ENCODE assay signal across 8 cellular contexts in the genomic region with DNA sequence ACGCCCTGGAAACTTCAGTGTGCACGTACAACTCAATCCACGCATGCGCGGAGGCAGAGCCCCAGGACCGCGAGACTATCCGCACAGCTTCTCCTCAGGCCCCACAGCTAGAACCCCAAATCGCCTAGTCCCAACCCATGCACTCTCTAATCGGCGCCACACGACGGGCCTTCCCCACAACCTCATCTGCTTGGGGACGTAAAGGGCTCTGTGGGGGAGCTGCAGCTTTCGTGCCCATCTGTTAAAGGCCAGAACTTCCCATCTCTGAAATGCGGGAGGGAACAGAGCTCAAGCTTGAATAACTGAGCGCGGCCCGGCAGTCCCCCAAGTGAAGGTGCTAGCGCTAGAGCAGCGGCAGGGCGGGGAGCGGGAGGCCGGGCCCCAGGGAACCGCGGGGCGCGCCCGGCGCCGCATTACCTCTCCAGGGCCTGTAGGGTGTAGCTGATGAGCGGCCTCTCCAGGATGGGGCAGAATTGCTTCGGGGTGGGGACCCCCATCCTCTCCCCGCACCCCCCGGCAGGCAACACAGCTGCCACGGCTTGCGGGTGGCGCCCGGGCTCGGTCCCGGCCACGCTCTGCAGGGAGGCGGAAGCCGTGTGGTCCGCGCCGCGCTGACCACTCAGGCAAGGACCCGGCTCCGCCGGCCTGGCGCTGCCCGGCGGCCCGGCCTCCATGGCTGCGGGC. TPM values are rescaled to one million over a fixed set of nuclear protein-coding genes. Genes with fewer than 3 reads are reported as not detected.
DNase-seq lines count a peak whose midpoint lies in the region; ATAC-seq and TF ChIP-seq lines count a peak whose summit lies in the region.

No MANE protein-coding gene starts in this region.

- peak; percentile 53 to 93 (median 83) for DNase-seq in CD4-positive, CD25-positive, alpha-beta regulatory T cell
- DNase-seq in NK-92 treated with Interleukin-12 subunit alpha and Interleukin-12 subunit beta, amount 100 ng/mL, for 24 hours (lab: John Stamatoyannopoulos, UW): peak; percentile 63
- DNase-seq in activated CD8-positive, alpha-beta memory T cell treated with anti-CD3 and anti-CD28 coated beads, Interleukin-2, amount 10 ng/mL, durations not matched to agents 7 days and 5 days: peak; percentile 93
- DNase-seq in endodermal cell (peak; percentile 90), mesenchymal stem cell (peak; percentile 89)
- peak; percentile 75 for DNase-seq in stimulated activated CD8-positive, alpha-beta memory T cell treated with anti-CD3 and anti-CD28 coated beads, Interleukin-12 subunit alpha, Interleukin-12 subunit beta, amount 100 ng/mL, for 4 hours (ENCODE audit: low read depth)

- peak overlapping the region; percentile 99 for H2BK120ac ChIP-seq in mesenchymal stem cell (ENCODE audit: low read depth, low read length)

- H3K23ac ChIP-seq in mesenchymal stem cell (ENCODE audit: low read length in 2 of 2): peak overlapping the region in 1 of 2 experiments; percentile 99

- peak overlapping the region; percentile 100 for H2BK5ac ChIP-seq in mesenchymal stem cell (ENCODE audit: low read depth, low read length, poor library complexity, severe bottlenecking)

- H3K4me3 Mint-ChIP-seq in CD4-positive, CD25-positive, alpha-beta regulatory T cell: peak overlapping the region; percentile 78 to 91 (median 86)
- peak overlapping the region; percentile 81 for H3K4me3 Mint-ChIP-seq in activated CD8-positive, alpha-beta memory T cell treated with anti-CD3 and anti-CD28 coated beads, Interleukin-2, amount 10 ng/mL, durations not matched to agents 7 days and 5 days
- peak overlapping the region; percentile 68 for H3K4me3 Mint-ChIP-seq in endodermal cell

- CTCF ChIA-PET in activated CD8-positive, alpha-beta memory T cell treated with anti-CD3 and anti-CD28 coated beads, Interleukin-2, amount 10 ng/mL, durations not matched to agents 7 days and 5 days (lab: Charles Lee): interaction anchor here (0.9 to 4.3 kb wide), 10 partner anchors 8 to 343 kb away, joined by 3 to 20 read pairs (median 4); partner anchors contain the start of genes ANKMY2, BZW2 and SOSTDC1

- H3K18ac ChIP-seq in mesenchymal stem cell (ENCODE audit: low read depth in 1 of 2, low read length in 2 of 2): peak overlapping the region; percentile 96 to 98

- peak overlapping the region; percentile 61 for H2AK5ac ChIP-seq in mesenchymal stem cell (ENCODE audit: low read length, severe bottlenecking)

- H3K27ac ChIP-seq in CD4-positive, CD25-positive, alpha-beta regulatory T cell (ENCODE audit: insufficient read depth, low read length, poor library complexity, severe bottlenecking): peak overlapping the region; percentile 66
- peak overlapping the region; percentile 58 for H3K27ac ChIP-seq in endodermal cell (ENCODE audit: low read depth, low read length)
- H3K27ac ChIP-seq in mesenchymal stem cell (ENCODE audit: low read length, poor library complexity, severe bottlenecking): peak overlapping the region; percentile 94

- H3K4ac ChIP-seq in mesenchymal stem cell (ENCODE audit: low read depth in 1 of 2, low read length in 2 of 2): peak overlapping the region; percentile 92 to 99

- peak overlapping the region; percentile 38 for H3K4me3 ChIP-seq in CD4-positive, CD25-positive, alpha-beta regulatory T cell (ENCODE audit: low read depth, low read length)
- H3K4me3 ChIP-seq in endodermal cell (ENCODE audit: low read length): peak overlapping the region; percentile 67
- H3K4me3 ChIP-seq in mesenchymal stem cell (ENCODE audit: insufficient read depth in 1 of 2, low read depth in 1 of 2, low read length in 2 of 2): peak overlapping the region; percentile 65 to 82

- peaks cover 13% of the 10 kb centered on the region for H3K27me3 Mint-ChIP-seq in CD4-positive, CD25-positive, alpha-beta regulatory T cell
- no peaks in the 10 kb centered on the region for H3K27me3 Mint-ChIP-seq in activated CD8-positive, alpha-beta memory T cell treated with anti-CD3 and anti-CD28 coated beads, Interleukin-2, amount 10 ng/mL, durations not matched to agents 7 days and 5 days
- peaks cover 5% of the 10 kb centered on the region for H3K27me3 Mint-ChIP-seq in endodermal cell (ENCODE audit: insufficient read depth)

- H3K9ac ChIP-seq in endodermal cell (ENCODE audit: extremely low read depth, low read length, poor library complexity, severe bottlenecking) (peak overlapping the region; percentile 45), mesenchymal stem cell (ENCODE audit: low read length) (peak overlapping the region; percentile 91)

- peak overlapping the region; percentile 59 to 96 for H3K14ac ChIP-seq in mesenchymal stem cell (ENCODE audit: low read length in 2 of 2)

- H2BK15ac ChIP-seq in mesenchymal stem cell (ENCODE audit: low read depth, poor library complexity, severe bottlenecking): peak overlapping the region; percentile 96

- H2AFZ ChIP-seq in mesenchymal stem cell (ENCODE audit: low read depth, low read length): peak overlapping the region; percentile 89

- peaks cover 0 to 16% (median 3%) of the 10 kb centered on the region in 4 donors for H3K4me1 Mint-ChIP-seq in CD4-positive, CD25-positive, alpha-beta regulatory T cell
- peaks cover 28% of the 10 kb centered on the region for H3K4me1 Mint-ChIP-seq in activated CD8-positive, alpha-beta memory T cell treated with anti-CD3 and anti-CD28 coated beads, Interleukin-2, amount 10 ng/mL, durations not matched to agents 7 days and 5 days
- H3K4me1 Mint-ChIP-seq in endodermal cell: peaks cover 23% of the 10 kb centered on the region

- 0 to 12% methylated on average over 2 to 56 of the region's 56 CpGs for WGBS in endodermal cell (ENCODE audit: insufficient coverage in 1 of 2, insufficient read length in 1 of 2), 2 experiments
- under 1% methylated on average over 45 of the region's 56 CpGs for WGBS in mesenchymal stem cell

- H3K9me3 ChIP-seq in CD4-positive, CD25-positive, alpha-beta regulatory T cell (ENCODE audit: control insufficient read depth in 2 of 2, low read length in 2 of 2): no peaks in the 10 kb centered on the region
- H3K9me3 ChIP-seq in endodermal cell (ENCODE audit: control insufficient read depth, low read length) (peaks cover 19% of the 10 kb centered on the region), mesenchymal stem cell (ENCODE audit: control insufficient read depth, low read length) (no peaks in the 10 kb centered on the region)

- H3K4me1 ChIP-seq in CD4-positive, CD25-positive, alpha-beta regulatory T cell (ENCODE audit: control insufficient read depth, insufficient read depth, low read length, poor library complexity, severe bottlenecking): peaks cover 10% of the 10 kb centered on the region
- H3K4me1 ChIP-seq in endodermal cell (ENCODE audit: control insufficient read depth, insufficient read depth, low read length) (no peaks in the 10 kb centered on the region), mesenchymal stem cell (ENCODE audit: control insufficient read depth, insufficient read depth, low read depth, low read length) (peaks cover 13% of the 10 kb centered on the region)

- peak overlapping the region in 1 of 2 experiments; percentile 37 for H2BK12ac ChIP-seq in mesenchymal stem cell (ENCODE audit: low read length in 2 of 2)

- no peaks in the 10 kb centered on the region for H3K36me3 Mint-ChIP-seq in CD4-positive, CD25-positive, alpha-beta regulatory T cell
- H3K36me3 Mint-ChIP-seq in activated CD8-positive, alpha-beta memory T cell treated with anti-CD3 and anti-CD28 coated beads, Interleukin-2, amount 10 ng/mL, durations not matched to agents 7 days and 5 days: peaks cover 12% of the 10 kb centered on the region
- H3K36me3 Mint-ChIP-seq in endodermal cell (ENCODE audit: low read depth): no peaks in the 10 kb centered on the region

- H3K27ac Mint-ChIP-seq in CD4-positive, CD25-positive, alpha-beta regulatory T cell: peak overlapping the region; percentile 27 to 86 (median 82)
- peak overlapping the region; percentile 99 for H3K27ac Mint-ChIP-seq in activated CD8-positive, alpha-beta memory T cell treated with anti-CD3 and anti-CD28 coated beads, Interleukin-2, amount 10 ng/mL, durations not matched to agents 7 days and 5 days
- H3K27ac Mint-ChIP-seq in endodermal cell: peak overlapping the region; percentile 85

- peaks cover 0 to 1% (median 0%) of the 10 kb centered on the region in 7 donors for H3K9me3 Mint-ChIP-seq in CD4-positive, CD25-positive, alpha-beta regulatory T cell
- H3K9me3 Mint-ChIP-seq in activated CD8-positive, alpha-beta memory T cell treated with anti-CD3 and anti-CD28 coated beads, Interleukin-2, amount 10 ng/mL, durations not matched to agents 7 days and 5 days (ENCODE audit: low read depth): no peaks in the 10 kb centered on the region
- peaks cover 3% of the 10 kb centered on the region for H3K9me3 Mint-ChIP-seq in endodermal cell

- ATAC-seq in CD4-positive, CD25-positive, alpha-beta regulatory T cell (ENCODE audit: low read depth in 2 of 2): peak; percentile 82 to 88
- ATAC-seq in GM19438 (IDR thresholded peaks at IDR 0.05; ENCODE audit: low read depth, unreplicated experiment) (peak; percentile 83), HG03571 (IDR thresholded peaks at IDR 0.05; ENCODE audit: unreplicated experiment) (peak; percentile 88)
- ATAC-seq in activated CD8-positive, alpha-beta memory T cell treated with anti-CD3 and anti-CD28 coated beads, Interleukin-2, amount 10 ng/mL, durations not matched to agents 7 days and 5 days: peak; percentile 91

- no peaks in the 10 kb centered on the region for H3K27me3 ChIP-seq in CD4-positive, CD25-positive, alpha-beta regulatory T cell (ENCODE audit: control insufficient read depth, insufficient read depth, low read length)
- no peaks in the 10 kb centered on the region for H3K27me3 ChIP-seq in endodermal cell (ENCODE audit: control insufficient read depth, insufficient read depth, low read length, poor library complexity, severe bottlenecking)
- H3K27me3 ChIP-seq in mesenchymal stem cell (ENCODE audit: control insufficient read depth in 1 of 2, insufficient read depth in 1 of 2, low read length in 2 of 2): no peaks in the 10 kb centered on the region

- H4K8ac ChIP-seq in mesenchymal stem cell (ENCODE audit: low read length): peak overlapping the region; percentile 100

- peak overlapping the region; percentile 99 for H4K91ac ChIP-seq in mesenchymal stem cell (ENCODE audit: low read length)

- peaks cover 11% of the 10 kb centered on the region for H3K79me1 ChIP-seq in mesenchymal stem cell (replicated peaks; ENCODE audit: low read length, poor library complexity, severe bottlenecking)

- peak overlapping the region; percentile 88 for H3K4me2 ChIP-seq in mesenchymal stem cell (ENCODE audit: low read length, poor library complexity, severe bottlenecking)

- H3K36me3 ChIP-seq in CD4-positive, CD25-positive, alpha-beta regulatory T cell (ENCODE audit: control insufficient read depth, insufficient read depth, low read length): no peaks in the 10 kb centered on the region
- H3K36me3 ChIP-seq in endodermal cell (ENCODE audit: control insufficient read depth, insufficient read depth, low read length) (no peaks in the 10 kb centered on the region), mesenchymal stem cell (ENCODE audit: control insufficient read depth in 1 of 2, insufficient read depth in 2 of 2, low read depth in 1 of 2, low read length in 2 of 2) (no peaks in the 10 kb centered on the region)

- peak; percentile 72 for TF ChIP-seq CTCF in endodermal cell (conservative IDR thresholded peaks at IDR 0.05)

RNA-seq across cellular contexts. Expression of gene CRPPA, which starts 0.5 kb away (rescaled TPM):
- 0.17 TPM for total RNA-seq in CD4-positive, CD25-positive, alpha-beta regulatory T cell
- under 1 TPM in 3 of 4 donors, not detected in 1; 0.03 to 0.12 (median 0.09) TPM for polyA plus RNA-seq in CD4-positive, CD25-positive, alpha-beta regulatory T cell
- total RNA-seq in activated CD8-positive, alpha-beta memory T cell treated with anti-CD3 and anti-CD28 coated beads, Interleukin-2, amount 10 ng/mL, durations not matched to agents 7 days and 5 days: 1 to 10 TPM; 1.1 to 1.2 TPM
- total RNA-seq in endodermal cell: 1 to 10 TPM; 3.7 to 5.4 TPM
- 1.0 TPM for polyA plus RNA-seq in endodermal cell (2013, experiment 1 of 2)
- polyA plus RNA-seq in endodermal cell (2013, experiment 2 of 2): 1.0 TPM
- polyA plus RNA-seq in mesenchymal stem cell (2013, experiment 1 of 2): 0.73 TPM
- polyA plus RNA-seq in mesenchymal stem cell (2013, experiment 2 of 2): 1.1 TPM

RNA-seq across cellular contexts. Expression of gene SOSTDC1, which starts 44.7 kb away (rescaled TPM):
- not detected for total RNA-seq in CD4-positive, CD25-positive, alpha-beta regulatory T cell
- polyA plus RNA-seq in CD4-positive, CD25-positive, alpha-beta regulatory T cell: not detected
- not detected for total RNA-seq in activated CD8-positive, alpha-beta memory T cell treated with anti-CD3 and anti-CD28 coated beads, Interleukin-2, amount 10 ng/mL, durations not matched to agents 7 days and 5 days
- total RNA-seq in endodermal cell: under 1 TPM; 0.13 to 0.29 TPM
- 7.1 TPM for polyA plus RNA-seq in endodermal cell (2013, experiment 1 of 2)
- polyA plus RNA-seq in endodermal cell (2013, experiment 2 of 2): 6.4 TPM
- not detected for polyA plus RNA-seq in mesenchymal stem cell (2013, experiment 1 of 2)
- polyA plus RNA-seq in mesenchymal stem cell (2013, experiment 2 of 2): not detected

Comparison
In these comparisons a context has a peak if more than half of its experiments do, and no peak if none do; other contexts are left out.
1. Peak in every context shown above with its lines: DNase-seq, ATAC-seq, H3K4me3 ChIP-seq and H3K27ac ChIP-seq.